In genomic region chr1:160092366-160093068, GRCh38 we compare ENCODE assay signal across 1 cellular context.
TF ChIP-seq lines count a peak whose summit lies in the region.

No MANE protein-coding gene starts in this region.

TF ChIP-seq in HepG2, 621 proteins besides CTCF, POLR2A, EP300 and RAD21:
- TF ChIP-seq MAFG (CRISPR knock-in tag; IDR thresholded peaks at IDR 0.05) (no peak), ZNF724P (CRISPR knock-in tag; IDR thresholded peaks at IDR 0.05; ENCODE audit: borderline replicate concordance) (no peak), ZNF781 (CRISPR knock-in tag; IDR thresholded peaks at IDR 0.05; ENCODE audit: borderline replicate concordance, not compliant biosample characterization) (no peak), TAF15 (IDR thresholded peaks at IDR 0.05; ENCODE audit: low read depth, low read length, poor library complexity, severe bottlenecking) (no peak), SATB2 (CRISPR knock-in tag; IDR thresholded peaks at IDR 0.05) (no peak), AGO2 (optimal IDR thresholded peaks at IDR 0.05; ENCODE audit: low read depth, low read length) (peak; percentile 42), TCF7 (IDR thresholded peaks at IDR 0.05; ENCODE audit: low read depth) (no peak), STAT5B (CRISPR knock-in tag; IDR thresholded peaks at IDR 0.05) (no peak), ETV6 (CRISPR knock-in tag; conservative IDR thresholded peaks at IDR 0.05) (no peak), RBFOX2 (IDR thresholded peaks at IDR 0.05; ENCODE audit: low read depth, low read length) (0 out of 2 replicates have a peak, but pooled peaks have one; percentile 33), REPIN1 (CRISPR knock-in tag; IDR thresholded peaks at IDR 0.05; ENCODE audit: borderline replicate concordance, low read depth) (no peak), CC2D1A (CRISPR knock-in tag; IDR thresholded peaks at IDR 0.05) (no peak)
- TF ChIP-seq, protein P1, sequence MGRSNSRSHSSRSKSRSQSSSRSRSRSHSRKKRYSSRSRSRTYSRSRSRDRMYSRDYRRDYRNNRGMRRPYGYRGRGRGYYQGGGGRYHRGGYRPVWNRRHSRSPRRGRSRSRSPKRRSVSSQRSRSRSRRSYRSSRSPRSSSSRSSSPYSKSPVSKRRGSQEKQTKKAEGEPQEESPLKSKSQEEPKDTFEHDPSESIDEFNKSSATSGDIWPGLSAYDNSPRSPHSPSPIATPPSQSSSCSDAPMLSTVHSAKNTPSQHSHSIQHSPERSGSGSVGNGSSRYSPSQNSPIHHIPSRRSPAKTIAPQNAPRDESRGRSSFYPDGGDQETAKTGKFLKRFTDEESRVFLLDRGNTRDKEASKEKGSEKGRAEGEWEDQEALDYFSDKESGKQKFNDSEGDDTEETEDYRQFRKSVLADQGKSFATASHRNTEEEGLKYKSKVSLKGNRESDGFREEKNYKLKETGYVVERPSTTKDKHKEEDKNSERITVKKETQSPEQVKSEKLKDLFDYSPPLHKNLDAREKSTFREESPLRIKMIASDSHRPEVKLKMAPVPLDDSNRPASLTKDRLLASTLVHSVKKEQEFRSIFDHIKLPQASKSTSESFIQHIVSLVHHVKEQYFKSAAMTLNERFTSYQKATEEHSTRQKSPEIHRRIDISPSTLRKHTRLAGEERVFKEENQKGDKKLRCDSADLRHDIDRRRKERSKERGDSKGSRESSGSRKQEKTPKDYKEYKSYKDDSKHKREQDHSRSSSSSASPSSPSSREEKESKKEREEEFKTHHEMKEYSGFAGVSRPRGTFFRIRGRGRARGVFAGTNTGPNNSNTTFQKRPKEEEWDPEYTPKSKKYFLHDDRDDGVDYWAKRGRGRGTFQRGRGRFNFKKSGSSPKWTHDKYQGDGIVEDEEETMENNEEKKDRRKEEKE (IDR thresholded peaks at IDR 0.05) = no peak
- TF ChIP-seq, protein P2, sequence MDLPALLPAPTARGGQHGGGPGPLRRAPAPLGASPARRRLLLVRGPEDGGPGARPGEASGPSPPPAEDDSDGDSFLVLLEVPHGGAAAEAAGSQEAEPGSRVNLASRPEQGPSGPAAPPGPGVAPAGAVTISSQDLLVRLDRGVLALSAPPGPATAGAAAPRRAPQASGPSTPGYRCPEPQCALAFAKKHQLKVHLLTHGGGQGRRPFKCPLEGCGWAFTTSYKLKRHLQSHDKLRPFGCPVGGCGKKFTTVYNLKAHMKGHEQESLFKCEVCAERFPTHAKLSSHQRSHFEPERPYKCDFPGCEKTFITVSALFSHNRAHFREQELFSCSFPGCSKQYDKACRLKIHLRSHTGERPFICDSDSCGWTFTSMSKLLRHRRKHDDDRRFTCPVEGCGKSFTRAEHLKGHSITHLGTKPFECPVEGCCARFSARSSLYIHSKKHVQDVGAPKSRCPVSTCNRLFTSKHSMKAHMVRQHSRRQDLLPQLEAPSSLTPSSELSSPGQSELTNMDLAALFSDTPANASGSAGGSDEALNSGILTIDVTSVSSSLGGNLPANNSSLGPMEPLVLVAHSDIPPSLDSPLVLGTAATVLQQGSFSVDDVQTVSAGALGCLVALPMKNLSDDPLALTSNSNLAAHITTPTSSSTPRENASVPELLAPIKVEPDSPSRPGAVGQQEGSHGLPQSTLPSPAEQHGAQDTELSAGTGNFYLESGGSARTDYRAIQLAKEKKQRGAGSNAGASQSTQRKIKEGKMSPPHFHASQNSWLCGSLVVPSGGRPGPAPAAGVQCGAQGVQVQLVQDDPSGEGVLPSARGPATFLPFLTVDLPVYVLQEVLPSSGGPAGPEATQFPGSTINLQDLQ (CRISPR knock-in tag; IDR thresholded peaks at IDR 0.05) = no peak
